In the genomic region with DNA sequence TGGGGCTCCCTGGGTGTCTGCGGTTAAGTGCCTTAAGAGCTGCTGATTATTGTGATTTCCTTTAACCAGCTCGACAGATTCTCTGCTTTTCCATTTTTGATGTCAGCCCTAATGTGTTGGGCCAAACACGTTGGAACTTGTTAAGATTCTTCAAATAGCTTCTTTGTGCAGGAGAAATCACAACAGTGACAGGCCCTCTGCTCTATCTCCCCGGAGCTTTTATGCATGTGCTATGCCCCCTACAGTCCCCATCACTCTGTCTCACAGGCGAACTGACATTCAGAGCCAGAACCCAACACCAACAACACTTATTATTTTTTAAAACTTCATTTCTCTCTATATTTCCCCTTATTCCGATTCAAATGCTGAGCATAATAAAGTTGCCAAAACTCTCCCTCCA, we compare ENCODE assay signal across 20 cellular contexts.
"Had no signal": no experiment of that assay in that cellular context is flagged by ENCODE, and none has a peak within 500 bp of the region (broad histone marks: within the 10 kb centered on the region; RNA-seq: fewer than 3 reads in every experiment).

No MANE protein-coding gene starts in this region.

- H3K4me1 ChIP-seq: SJCRH30 had no signal

- H3K27ac ChIP-seq: SJCRH30 had no signal

- H3K9me3 ChIP-seq: SJCRH30 had no signal

- ATAC-seq: Panc1, PC-3, Right ventricle myocardium inferior, SK-N-SH treated with all-trans-retinoic acid at 6 μM for 48 hours had no signal

- H3K27me3 ChIP-seq: SJCRH30 had no signal

- DNase-seq: KBM-7; MV-4-11; NCI-H1048; NCI-H1105; NCI-H1417; NCI-H1436 treated with DMSO at 0.1 percent for 48 hours; NCI-H1694; NCI-H187 treated with DMSO at 0.1 percent for 48 hours; NCI-H2029 treated with DMSO at 0.1 percent for 48 hours; NCI-H2171; NCI-H524; NCI-H526 treated with DMSO at 0.1 percent for 48 hours; NCI-H748 treated with DMSO at 0.1 percent for 48 hours; NK-92 treated with Interleukin-12 subunit alpha and Interleukin-12 subunit beta, amount 100 ng/mL, for 24 hours; PC-3; SHP77 treated with DMSO at 0.1 percent for 48 hours; SJCRH30 had no signal

- H3K36me3 ChIP-seq: SJCRH30 had no signal

- H3K4me3 ChIP-seq: SJCRH30 had no signal
